ENCODE assay signal across 1 cellular context in the genomic region with DNA sequence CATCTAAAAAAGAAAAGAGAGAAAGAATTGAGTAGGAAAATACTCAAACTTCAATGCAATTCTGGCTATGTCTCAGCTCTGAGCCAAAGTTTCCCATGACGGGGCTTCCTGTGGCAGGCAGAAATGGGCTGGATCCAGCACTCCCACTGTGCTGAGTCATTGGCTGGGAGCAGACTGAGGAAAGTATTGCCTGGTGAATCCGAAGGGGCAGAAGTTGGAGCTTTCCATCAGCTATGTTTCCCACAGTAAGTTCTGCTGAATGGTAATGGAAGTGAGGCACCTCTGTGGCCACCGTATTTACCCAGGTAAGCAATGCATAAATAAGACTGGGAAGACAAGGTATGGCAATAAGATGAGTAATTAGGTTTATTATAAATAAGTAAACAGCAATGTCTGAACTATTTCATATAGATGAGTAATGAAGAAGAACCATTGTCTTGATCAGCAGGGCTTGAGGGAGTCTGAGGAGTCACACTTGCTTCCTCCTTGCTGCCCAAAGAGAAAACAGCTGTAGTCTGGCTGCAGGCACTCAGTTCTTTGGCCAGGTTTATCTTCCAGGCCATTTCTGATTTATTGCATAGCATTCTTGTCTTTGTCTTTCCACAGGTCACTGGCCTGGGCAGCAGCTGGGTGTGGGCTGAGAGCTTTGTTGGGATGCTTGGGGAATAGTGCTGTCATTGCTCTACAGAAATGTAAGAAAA.
TF ChIP-seq lines count a peak whose summit lies in the region.

No MANE protein-coding gene starts in this region.

TF ChIP-seq in IMR-90, 13 proteins besides CTCF, POLR2A, EP300 and RAD21 (continued from another document):
- TF ChIP-seq, protein P1, sequence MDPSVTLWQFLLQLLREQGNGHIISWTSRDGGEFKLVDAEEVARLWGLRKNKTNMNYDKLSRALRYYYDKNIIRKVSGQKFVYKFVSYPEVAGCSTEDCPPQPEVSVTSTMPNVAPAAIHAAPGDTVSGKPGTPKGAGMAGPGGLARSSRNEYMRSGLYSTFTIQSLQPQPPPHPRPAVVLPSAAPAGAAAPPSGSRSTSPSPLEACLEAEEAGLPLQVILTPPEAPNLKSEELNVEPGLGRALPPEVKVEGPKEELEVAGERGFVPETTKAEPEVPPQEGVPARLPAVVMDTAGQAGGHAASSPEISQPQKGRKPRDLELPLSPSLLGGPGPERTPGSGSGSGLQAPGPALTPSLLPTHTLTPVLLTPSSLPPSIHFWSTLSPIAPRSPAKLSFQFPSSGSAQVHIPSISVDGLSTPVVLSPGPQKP (IDR thresholded peaks at IDR 0.05; ENCODE audit: borderline replicate concordance, low read depth, low read length), result no peak
- TF ChIP-seq USF2 (IDR thresholded peaks at IDR 0.05; ENCODE audit: low read depth, low read length), result no peak
- no peak for TF ChIP-seq BHLHE40 (IDR thresholded peaks at IDR 0.05; ENCODE audit: low read depth, low read length)
- no peak for TF ChIP-seq SMC3 (IDR thresholded peaks at IDR 0.05; ENCODE audit: low read depth, low read length)
TF ChIP-seq in IMR-90: peak in this region for 0.
